14 cellular contexts compared by ENCODE assay signal in genomic region chr2:231321021-231321420, GRCh38.
DNase-seq lines count a peak whose midpoint lies in the region; ATAC-seq and TF ChIP-seq lines count a peak whose summit lies in the region.
"Had no signal": no experiment of that assay in that cellular context is flagged by ENCODE, and none has a peak within 500 bp of the region (broad histone marks: within the 10 kb centered on the region; RNA-seq: fewer than 3 reads in every experiment).

No MANE protein-coding gene starts in this region.

- H3K9me3 ChIP-seq in heart left ventricle = peaks cover 0 to 20% (median 0%) of the 10 kb centered on the region in 12 donors
- H3K9me3 ChIP-seq in neutrophil = no peaks in the 10 kb centered on the region
- H3K9me3 ChIP-seq in hepatocyte (ENCODE audit: low read depth) = peaks cover 3% of the 10 kb centered on the region

- H3K27ac ChIP-seq in heart left ventricle = peak overlapping the region; percentile 13 to 85 (median 52)
- H3K27ac ChIP-seq in neutrophil = peak overlapping the region; percentile 69
- H3K27ac ChIP-seq in hepatocyte = no peak overlapping the region
- H3K27ac ChIP-seq: PC-9 had no signal

- no peak for TF ChIP-seq CTCF in heart left ventricle (IDR thresholded peaks at IDR 0.05)
- TF ChIP-seq CTCF in neutrophil (IDR thresholded peaks at IDR 0.05) = no peak
- TF ChIP-seq CTCF in hepatocyte (IDR thresholded peaks at IDR 0.05; ENCODE audit: poor library complexity) = no peak

- ATAC-seq in Right ventricle myocardium inferior (peak; percentile 81), heart left ventricle (peak; percentile 69 to 82 (median 76)), GM21528 (IDR thresholded peaks at IDR 0.05; ENCODE audit: low FRiP score, unreplicated experiment) (no peak)

- no peak overlapping the region for H3K27ac Mint-ChIP-seq in activated naive CD8-positive, alpha-beta T cell treated with anti-CD3 and anti-CD28 coated beads for 36 hours

- 28 to 55% (median 40%) methylated on average over 7 of the region's 7 CpGs for WGBS in heart left ventricle, 4 donors
- 73% methylated on average over 7 of the region's 7 CpGs for WGBS in hepatocyte (ENCODE audit: low lambda C conversion rate, missing lambda C conversion rate)

- H3K4me1 ChIP-seq in heart left ventricle (peaks cover 0 to 55% (median 25%) of the 10 kb centered on the region in 12 donors), neutrophil (ENCODE audit: control insufficient read depth in 1 of 2, insufficient read depth in 1 of 2, low read depth in 1 of 2, low read length in 1 of 2) (peaks cover 18 to 20% of the 10 kb centered on the region in 2 experiments), hepatocyte (ENCODE audit: insufficient read depth) (no peaks in the 10 kb centered on the region)

- H3K27me3 ChIP-seq in heart left ventricle = no peaks in the 10 kb centered on the region
- H3K27me3 ChIP-seq in neutrophil = no peaks in the 10 kb centered on the region
- no peaks in the 10 kb centered on the region for H3K27me3 ChIP-seq in hepatocyte

- peaks cover 12% of the 10 kb centered on the region for H3K36me3 Mint-ChIP-seq in activated naive CD8-positive, alpha-beta T cell treated with anti-CD3 and anti-CD28 coated beads for 36 hours

- H3K4me3 Mint-ChIP-seq in activated naive CD8-positive, alpha-beta T cell treated with anti-CD3 and anti-CD28 coated beads for 36 hours = no peak overlapping the region
- H3K4me3 Mint-ChIP-seq: neural crest cell had no signal

- no peak for TF ChIP-seq POLR2A in heart left ventricle (IDR thresholded peaks at IDR 0.05)

- intact Hi-C loops in Right ventricle myocardium inferior (cut with DNase I) (no loop called here), cardiac septum (cut with DNase I) (no loop called here), heart left ventricle (cut with DNase I) (loop anchor here in 1 of 10 donors (2.0 kb wide), 1 partner anchor 64 kb away; no protein-coding TSS in a partner anchor)

- peaks cover 9% of the 10 kb centered on the region for H3K9me3 Mint-ChIP-seq in activated naive CD8-positive, alpha-beta T cell treated with anti-CD3 and anti-CD28 coated beads for 36 hours

- H3K4me2 ChIP-seq in hepatocyte = no peak overlapping the region
- H3K4me2 ChIP-seq: PC-9, smooth muscle cell had no signal

- H3K79me2 ChIP-seq in hepatocyte = no peaks in the 10 kb centered on the region

- no peaks in the 10 kb centered on the region for H4K20me1 ChIP-seq in hepatocyte (ENCODE audit: insufficient read depth, poor library complexity, severe bottlenecking)

- DNase-seq in Right ventricle myocardium inferior (ENCODE audit: missing footprints) (peak; percentile 79), cardiac septum (ENCODE audit: low spot score) (no peak), heart left ventricle (peak; percentile 60 to 85 (median 75)), hepatocyte (ENCODE audit: low spot score) (no peak), DMS53 (lab: John Stamatoyannopoulos, UW) (no peak)
- DNase-seq in activated naive CD8-positive, alpha-beta T cell treated with anti-CD3 and anti-CD28 coated beads for 36 hours = no peak
- DNase-seq: dermis blood vessel endothelial cell, NCI-H1417 treated with DMSO at 0.1 percent for 48 hours, NCI-H446 treated with DMSO at 0.1 percent for 48 hours, PC-9 had no signal

- H3K4me1 Mint-ChIP-seq in activated naive CD8-positive, alpha-beta T cell treated with anti-CD3 and anti-CD28 coated beads for 36 hours = peaks cover 9% of the 10 kb centered on the region
- H3K4me1 Mint-ChIP-seq: neural crest cell had no signal

- H2AFZ ChIP-seq in hepatocyte = no peak overlapping the region
- H2AFZ ChIP-seq: PC-9 had no signal

- H3K27me3 Mint-ChIP-seq in activated naive CD8-positive, alpha-beta T cell treated with anti-CD3 and anti-CD28 coated beads for 36 hours = peaks cover 9% of the 10 kb centered on the region

- H3K36me3 ChIP-seq in heart left ventricle (no peaks in the 10 kb centered on the region), neutrophil (no peaks in the 10 kb centered on the region), hepatocyte (replicated peaks; ENCODE audit: insufficient read depth, low read depth) (no peaks in the 10 kb centered on the region)

- no peaks in the 10 kb centered on the region for H3K9me2 ChIP-seq in hepatocyte (replicated peaks; ENCODE audit: insufficient read depth)

- no peak overlapping the region for H3K4me3 ChIP-seq in heart left ventricle
- H3K4me3 ChIP-seq in neutrophil (ENCODE audit: low read depth in 1 of 2, low read length in 1 of 2) = no peak overlapping the region
- H3K4me3 ChIP-seq in hepatocyte = no peak overlapping the region
- H3K4me3 ChIP-seq: PC-9, smooth muscle cell had no signal

Comparison
In these comparisons a context has a peak if more than half of its experiments do, and no peak if none do; other contexts are left out.
1. DNase-seq: peak in Right ventricle myocardium inferior (single experiment) and heart left ventricle (5 of 5); none in cardiac septum (single experiment), hepatocyte (single experiment), activated naive CD8-positive, alpha-beta T cell treated with anti-CD3 and anti-CD28 coated beads for 36 hours (single experiment) and DMS53 (single experiment).